ENCODE assay signal across 10 cellular contexts in the genomic region with DNA sequence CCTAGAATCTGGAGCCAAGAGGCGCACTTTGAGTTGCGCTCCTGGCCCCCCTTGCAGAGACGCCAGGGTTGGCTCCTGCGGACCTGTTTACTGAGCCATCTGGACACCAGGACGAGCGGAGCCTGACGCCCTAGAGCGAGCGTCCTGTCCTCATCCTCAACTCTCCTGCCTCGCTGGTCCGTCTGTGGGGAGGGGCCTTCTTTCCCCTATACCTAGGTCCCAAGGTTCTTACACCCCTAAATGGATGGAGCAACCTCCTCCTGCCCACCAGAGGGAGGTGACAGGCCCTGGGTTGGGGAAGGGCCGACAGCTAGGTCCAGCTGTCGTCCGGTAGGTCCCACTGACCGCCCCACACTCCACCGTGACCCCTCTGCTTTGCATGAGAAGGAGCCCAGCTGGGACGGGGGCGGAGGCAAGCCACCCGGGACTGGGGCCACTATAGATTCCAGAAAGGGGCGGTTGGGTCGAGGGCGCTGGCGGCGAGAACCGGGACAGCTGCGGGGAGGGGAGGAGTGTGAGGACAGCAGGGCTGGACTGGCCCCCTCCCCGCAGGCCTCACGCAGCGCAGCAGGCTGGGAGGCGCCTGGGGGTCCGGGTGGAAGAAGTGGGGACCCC. TPM values are rescaled to one million over a fixed set of nuclear protein-coding genes. Genes with fewer than 3 reads are reported as not detected.
A peak's percentile ranks its signal among the peaks of the same experiment; 100 is the strongest.
DNase-seq lines count a peak whose midpoint lies in the region; ATAC-seq and TF ChIP-seq lines count a peak whose summit lies in the region.
"Had no signal": no experiment of that assay in that cellular context is flagged by ENCODE, and none has a peak within 500 bp of the region (broad histone marks: within the 10 kb centered on the region; RNA-seq: fewer than 3 reads in every experiment).

No MANE protein-coding gene starts in this region.

- H3K4me3 ChIP-seq in HUES48 (ENCODE audit: low read depth, low read length): peak overlapping the region; percentile 65
- H3K4me3 ChIP-seq: ovary had no signal

- peak overlapping the region; percentile 65 for H3K4me3 Mint-ChIP-seq in CD4-positive, alpha-beta T cell
- no peak overlapping the region for H3K4me3 Mint-ChIP-seq in chondrocyte (ENCODE audit: unreplicated experiment)
- peak overlapping the region; percentile 67 for H3K4me3 Mint-ChIP-seq in natural killer cell treated with Interleukin-12 subunit alpha and Interleukin-12 subunit beta and Interleukin-15 and Interleukin-18, amount 100 ng/mL, for 72 hours

- POLR2A ChIA-PET in CD4-positive, alpha-beta T cell (lab: Charles Lee): interaction anchor here (0.6 to 2.5 kb wide), 3 partner anchors 15 to 211 kb away, joined by 3 to 13 read pairs (median 3); partner anchors contain the start of gene AATF

- intact Hi-C loops in CD4-positive, alpha-beta T cell (cut with DNase I, micrococcal nuclease): no loop called here

- no peak for TF ChIP-seq CTCF in CD4-positive, alpha-beta T cell (IDR thresholded peaks at IDR 0.05)
- peak; percentile 15 for TF ChIP-seq CTCF in chondrocyte (IDR thresholded peaks at IDR 0.05)

- H3K9me3 Mint-ChIP-seq in CD4-positive, alpha-beta T cell: no peaks in the 10 kb centered on the region
- no peaks in the 10 kb centered on the region for H3K9me3 Mint-ChIP-seq in chondrocyte (ENCODE audit: low read depth)
- no peaks in the 10 kb centered on the region for H3K9me3 Mint-ChIP-seq in natural killer cell treated with Interleukin-12 subunit alpha and Interleukin-12 subunit beta and Interleukin-15 and Interleukin-18, amount 100 ng/mL, for 72 hours

- H3K9ac ChIP-seq in HUES48 (ENCODE audit: low read depth, low read length): no peak overlapping the region

- H3K27ac ChIP-seq in CD4-positive, alpha-beta T cell (ENCODE audit: low read depth, low read length): no peak overlapping the region
- H3K27ac ChIP-seq in HUES48 (ENCODE audit: low read depth, low read length): no peak overlapping the region
- H3K27ac ChIP-seq: epithelial cell of prostate, ovary had no signal

- ATAC-seq in CD4-positive, alpha-beta T cell (ENCODE audit: poor library complexity): no peak
- ATAC-seq in natural killer cell treated with Interleukin-12 subunit alpha and Interleukin-12 subunit beta and Interleukin-15 and Interleukin-18, amount 100 ng/mL, for 72 hours: no peak
- no peak for ATAC-seq in GM18519 (IDR thresholded peaks at IDR 0.05; ENCODE audit: low FRiP score, unreplicated experiment)

- H3K4me1 ChIP-seq in HUES48 (ENCODE audit: control insufficient read depth, insufficient read depth, low read length): peaks cover 59% of the 10 kb centered on the region

- peak overlapping the region; percentile 34 for H3K27ac Mint-ChIP-seq in CD4-positive, alpha-beta T cell
- H3K27ac Mint-ChIP-seq in chondrocyte (ENCODE audit: unreplicated experiment): no peak overlapping the region
- no peak overlapping the region for H3K27ac Mint-ChIP-seq in natural killer cell treated with Interleukin-12 subunit alpha and Interleukin-12 subunit beta and Interleukin-15 and Interleukin-18, amount 100 ng/mL, for 72 hours

- H3K27me3 Mint-ChIP-seq in CD4-positive, alpha-beta T cell: peaks cover 97% of the 10 kb centered on the region
- peaks cover 83% of the 10 kb centered on the region for H3K27me3 Mint-ChIP-seq in chondrocyte (ENCODE audit: low read depth)
- H3K27me3 Mint-ChIP-seq in natural killer cell treated with Interleukin-12 subunit alpha and Interleukin-12 subunit beta and Interleukin-15 and Interleukin-18, amount 100 ng/mL, for 72 hours: peaks cover 69 to 73% of the 10 kb centered on the region in 2 donors

- H3K9me3 ChIP-seq in CD4-positive, alpha-beta T cell (ENCODE audit: control insufficient read depth, low read length): no peaks in the 10 kb centered on the region
- H3K9me3 ChIP-seq in HUES48 (ENCODE audit: control insufficient read depth, insufficient read depth, low read length): no peaks in the 10 kb centered on the region
- H3K9me3 ChIP-seq: ovary had no signal

- no peaks in the 10 kb centered on the region for H3K36me3 ChIP-seq in HUES48 (ENCODE audit: control insufficient read depth, insufficient read depth, low read length)
- H3K36me3 ChIP-seq: ovary had no signal

- peaks cover 75% of the 10 kb centered on the region for H3K4me1 Mint-ChIP-seq in CD4-positive, alpha-beta T cell (ENCODE audit: low read depth)
- peaks cover 47% of the 10 kb centered on the region for H3K4me1 Mint-ChIP-seq in chondrocyte (ENCODE audit: low read depth)
- peaks cover 23 to 53% of the 10 kb centered on the region in 2 donors for H3K4me1 Mint-ChIP-seq in natural killer cell treated with Interleukin-12 subunit alpha and Interleukin-12 subunit beta and Interleukin-15 and Interleukin-18, amount 100 ng/mL, for 72 hours (ENCODE audit: low read depth in 2 of 2)

- peaks cover 99% of the 10 kb centered on the region for H3K27me3 ChIP-seq in CD4-positive, alpha-beta T cell (ENCODE audit: control insufficient read depth, insufficient read depth, low read length)
- H3K27me3 ChIP-seq in HUES48 (ENCODE audit: control insufficient read depth, insufficient read depth, low read length): peaks cover 100% of the 10 kb centered on the region

- no peaks in the 10 kb centered on the region for H3K36me3 Mint-ChIP-seq in CD4-positive, alpha-beta T cell (ENCODE audit: low read depth)
- no peaks in the 10 kb centered on the region for H3K36me3 Mint-ChIP-seq in chondrocyte (ENCODE audit: low read depth)
- H3K36me3 Mint-ChIP-seq in natural killer cell treated with Interleukin-12 subunit alpha and Interleukin-12 subunit beta and Interleukin-15 and Interleukin-18, amount 100 ng/mL, for 72 hours: no peaks in the 10 kb centered on the region

- no peak for DNase-seq in CD4-positive, alpha-beta T cell
- no peak for DNase-seq in chondrocyte (ENCODE audit: low spot score)
- DNase-seq in natural killer cell treated with Interleukin-12 subunit alpha and Interleukin-12 subunit beta and Interleukin-15 and Interleukin-18, amount 100 ng/mL, for 72 hours (ENCODE audit: low spot score): no peak
- no peak for DNase-seq in T1000 (lab: John Stamatoyannopoulos, UW)
- DNase-seq in NCI-H1694 treated with DMSO at 0.1 percent for 48 hours (lab: John Stamatoyannopoulos, UW): no peak
- no peak for DNase-seq in AG20443 (ENCODE audit: low spot score)
- DNase-seq: ovary had no signal

- CTCF ChIA-PET in CD4-positive, alpha-beta T cell (lab: Charles Lee): no interaction called here

RNA-seq across cellular contexts. Expression of gene LHX1, which starts 3.0 kb away (rescaled TPM):
- not detected for total RNA-seq in CD4-positive, alpha-beta T cell
- not detected in 3 replicates for total RNA-seq in chondrocyte
- under 1 TPM in 1 of 2 donors, not detected in 1; 0.24 TPM for total RNA-seq in natural killer cell treated with Interleukin-12 subunit alpha and Interleukin-12 subunit beta and Interleukin-15 and Interleukin-18, amount 100 ng/mL, for 72 hours

RNA-seq across cellular contexts. Expression of gene AATF, which starts 14.5 kb away (rescaled TPM):
- 10 to 100 TPM; 40.3 to 40.8 TPM for total RNA-seq in CD4-positive, alpha-beta T cell
- total RNA-seq in chondrocyte: 32.5 to 38.5 TPM (median 34.0 TPM) in 3 replicates
- total RNA-seq in natural killer cell treated with Interleukin-12 subunit alpha and Interleukin-12 subunit beta and Interleukin-15 and Interleukin-18, amount 100 ng/mL, for 72 hours: 100 to 1,000 TPM in 1 of 2 donors, 10 to 100 TPM in 1; 95.0 to 114 TPM
